ENCODE assay signal across 10 cellular contexts in the genomic region with DNA sequence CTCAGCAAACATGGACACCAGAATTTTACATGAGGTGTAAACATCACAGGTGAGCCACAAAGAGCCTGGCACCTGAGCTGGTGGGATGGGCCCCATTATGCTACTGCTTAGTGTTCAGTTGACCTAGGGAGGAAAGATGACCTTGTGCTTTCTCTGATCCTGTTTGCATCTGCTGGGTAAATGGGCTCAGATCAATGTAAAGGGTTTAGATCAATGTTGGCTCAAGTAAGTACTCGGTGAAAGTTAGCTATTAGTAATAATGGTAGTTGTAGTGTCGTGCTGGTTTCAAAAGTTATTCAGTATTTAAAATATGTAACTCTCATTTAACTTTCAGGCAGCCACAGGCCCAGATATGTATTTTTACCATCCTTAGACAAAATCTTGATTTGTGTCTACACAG. TPM values are rescaled to one million over a fixed set of nuclear protein-coding genes. Genes with fewer than 3 reads are reported as not detected.
DNase-seq lines count a peak whose midpoint lies in the region; ATAC-seq, FAIRE-seq and TF ChIP-seq lines count a peak whose summit lies in the region.
"Had no signal": no experiment of that assay in that cellular context is flagged by ENCODE, and none has a peak within 500 bp of the region (broad histone marks: within the 10 kb centered on the region; RNA-seq: fewer than 3 reads in every experiment).

No MANE protein-coding gene starts in this region.

- H3K4me2 ChIP-seq in GM12878 (ENCODE audit: control insufficient read depth, insufficient read depth) = peak overlapping the region; percentile 58

- intact Hi-C loops in GM12878 (cut with micrococcal nuclease; ENCODE audit: unreplicated experiment) = loop anchor here (2.0 to 10.0 kb wide), 4 partner anchors 20 to 170 kb away; a partner anchor contains a TSS

- no peaks in the 10 kb centered on the region for H4K20me1 ChIP-seq in GM12878 (ENCODE audit: control insufficient read depth, insufficient read depth)

- peaks cover 1 to 3% of the 10 kb centered on the region in 2 experiments; a peak in 3 of 4 replicates for H3K36me3 ChIP-seq in GM12878 (ENCODE audit: control insufficient read depth in 2 of 2, insufficient read depth in 2 of 2, low read length in 1 of 2)

- TF ChIP-seq RAD21 in GM12878 (IDR thresholded peaks at IDR 0.05; ENCODE audit: insufficient read depth, low read depth, low read length) = no peak

- no peak for TF ChIP-seq CTCF in GM12878 (IDR thresholded peaks at IDR 0.05 in 2 of 3, conservative IDR thresholded peaks at IDR 0.05 in 1 of 3; ENCODE audit: control insufficient read depth in 2 of 3, extremely low read depth in 1 of 3, insufficient read depth in 1 of 3, low read depth in 3 of 3, low read length in 3 of 3)

- no peaks in the 10 kb centered on the region for H3K27me3 ChIP-seq in GM12878 (replicated peaks in 1 of 2; ENCODE audit: control insufficient read depth in 2 of 2, insufficient read depth in 2 of 2, low read length in 1 of 2)

- RAD21 ChIA-PET in GM12878 (lab: Charles Lee; ENCODE audit: unreplicated experiment) = interaction anchor here (1.2 kb wide), 1 partner anchor 56 kb away, joined by 3 read pairs; a partner anchor contains a TSS

- FAIRE-seq in GM18507 (lab: Jason Lieb, UNC) = peak; percentile 78
- FAIRE-seq in GM12878 (lab: Jason Lieb, UNC) = peak; percentile 86

- DNase-seq in GM18507 (ENCODE audit: extremely low spot score, insufficient read length, low read depth) (no peak), GM12878 (ENCODE audit: low read depth, low spot score) (peak; percentile 42), iPS-NIHi7 (ENCODE audit: extremely low spot score) (no peak), NCI-H774 (lab: John Stamatoyannopoulos, UW) (no peak), LoVo (ENCODE audit: low spot score) (no peak), A172 (ENCODE audit: low spot score) (no peak)
- DNase-seq: NCI-H2171 treated with DMSO at 0.1 percent for 48 hours had no signal

- H3K27ac ChIP-seq in GM12878 (ENCODE audit: control insufficient read depth, insufficient read depth) = peak overlapping the region; percentile 39
- H3K27ac ChIP-seq: HL-60 had no signal

- 0% methylated on average over 2 of the region's 2 CpGs for WGBS in GM12878 (ENCODE audit: insufficient coverage, insufficient replicate concordance, low lambda C conversion rate, missing lambda C conversion rate)

- peak; percentile 53 for ATAC-seq in GM19463 (IDR thresholded peaks at IDR 0.05; ENCODE audit: unreplicated experiment)
- ATAC-seq in HG03066 (IDR thresholded peaks at IDR 0.05; ENCODE audit: low read depth, unreplicated experiment) = peak; percentile 55
- peak; percentile 72 for ATAC-seq in GM12878

- POLR2A ChIA-PET in GM12878 (lab: Charles Lee) = interaction anchor here (1.1 to 1.3 kb wide), 2 partner anchors 9 to 15 kb away, joined by 3 to 4 read pairs; no protein-coding TSS in a partner anchor

- TF ChIP-seq EP300 in GM12878 (IDR thresholded peaks at IDR 0.05; ENCODE audit: borderline replicate concordance in 1 of 2, control insufficient read depth in 1 of 2, low read depth in 2 of 2, low read length in 2 of 2) = no peak

- H3K4me1 ChIP-seq in GM12878 (ENCODE audit: control insufficient read depth, insufficient read depth, low read length) = peaks cover 26% of the 10 kb centered on the region

- H3K4me3 ChIP-seq in GM12878 = no peak overlapping the region

- H2AFZ ChIP-seq in GM12878 (ENCODE audit: control insufficient read depth, low read depth, low read length) = no peak overlapping the region

- H3K79me2 ChIP-seq in GM12878 (ENCODE audit: control insufficient read depth, insufficient read depth, low read length) = no peaks in the 10 kb centered on the region

- BruUV-seq in GM12878 (replicated peaks; lab: Mats Ljungman, UMichigan) = no TSS peak

- H3K9ac ChIP-seq in GM12878 (ENCODE audit: control insufficient read depth, insufficient read depth, low read length) = no peak overlapping the region

- SMC1A ChIA-PET in GM12878 (lab: Charles Lee; ENCODE audit: uncharacterized antibody, unreplicated experiment) = interaction anchor here (0.7 to 2.2 kb wide), 6 partner anchors 8 to 84 kb away, joined by 3 to 7 read pairs (median 4); a partner anchor contains a TSS

- no peak for TF ChIP-seq POLR2A in GM12878 (IDR thresholded peaks at IDR 0.05; ENCODE audit: low read depth, low read length)

- in situ Hi-C loops in GM12878 (cut with MboI) = loop anchor here (25.0 kb wide), 1 partner anchor 572 kb away; a partner anchor contains a TSS

- CTCF ChIA-PET in GM12878 (lab: Yijun Ruan, JAX) = interaction anchor here (1.0 to 1.2 kb wide), 3 partner anchors 17 to 84 kb away, joined by 3 to 6 read pairs (median 4); a partner anchor contains a TSS

- peaks cover 3% of the 10 kb centered on the region for H3K9me3 ChIP-seq in GM12878 (replicated peaks; ENCODE audit: control insufficient read depth, insufficient read depth, low read length)

TF ChIP-seq in GM12878, 131 proteins besides CTCF, POLR2A, EP300 and RAD21 (continues in another document):
- 0 out of 2 replicates have a peak, but pooled peaks have one; percentile 10 for TF ChIP-seq MTA3 (IDR thresholded peaks at IDR 0.05; ENCODE audit: borderline replicate concordance, low read length)
- no peak for TF ChIP-seq ZNF274 (IDR thresholded peaks at IDR 0.05; ENCODE audit: insufficient read depth, insufficient read length)
- TF ChIP-seq TBL1XR1 (IDR thresholded peaks at IDR 0.05; ENCODE audit: low read depth, low read length) = 0 out of 2 replicates have a peak, but pooled peaks have one; percentile 28
- no peak for TF ChIP-seq PML (IDR thresholded peaks at IDR 0.05; ENCODE audit: low read length)
- TF ChIP-seq, protein P1, sequence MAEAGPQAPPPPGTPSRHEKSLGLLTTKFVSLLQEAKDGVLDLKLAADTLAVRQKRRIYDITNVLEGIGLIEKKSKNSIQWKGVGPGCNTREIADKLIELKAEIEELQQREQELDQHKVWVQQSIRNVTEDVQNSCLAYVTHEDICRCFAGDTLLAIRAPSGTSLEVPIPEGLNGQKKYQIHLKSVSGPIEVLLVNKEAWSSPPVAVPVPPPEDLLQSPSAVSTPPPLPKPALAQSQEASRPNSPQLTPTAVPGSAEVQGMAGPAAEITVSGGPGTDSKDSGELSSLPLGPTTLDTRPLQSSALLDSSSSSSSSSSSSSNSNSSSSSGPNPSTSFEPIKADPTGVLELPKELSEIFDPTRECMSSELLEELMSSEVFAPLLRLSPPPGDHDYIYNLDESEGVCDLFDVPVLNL (IDR thresholded peaks at IDR 0.05; ENCODE audit: low read depth, low read length) = no peak
- TF ChIP-seq, protein P2, sequence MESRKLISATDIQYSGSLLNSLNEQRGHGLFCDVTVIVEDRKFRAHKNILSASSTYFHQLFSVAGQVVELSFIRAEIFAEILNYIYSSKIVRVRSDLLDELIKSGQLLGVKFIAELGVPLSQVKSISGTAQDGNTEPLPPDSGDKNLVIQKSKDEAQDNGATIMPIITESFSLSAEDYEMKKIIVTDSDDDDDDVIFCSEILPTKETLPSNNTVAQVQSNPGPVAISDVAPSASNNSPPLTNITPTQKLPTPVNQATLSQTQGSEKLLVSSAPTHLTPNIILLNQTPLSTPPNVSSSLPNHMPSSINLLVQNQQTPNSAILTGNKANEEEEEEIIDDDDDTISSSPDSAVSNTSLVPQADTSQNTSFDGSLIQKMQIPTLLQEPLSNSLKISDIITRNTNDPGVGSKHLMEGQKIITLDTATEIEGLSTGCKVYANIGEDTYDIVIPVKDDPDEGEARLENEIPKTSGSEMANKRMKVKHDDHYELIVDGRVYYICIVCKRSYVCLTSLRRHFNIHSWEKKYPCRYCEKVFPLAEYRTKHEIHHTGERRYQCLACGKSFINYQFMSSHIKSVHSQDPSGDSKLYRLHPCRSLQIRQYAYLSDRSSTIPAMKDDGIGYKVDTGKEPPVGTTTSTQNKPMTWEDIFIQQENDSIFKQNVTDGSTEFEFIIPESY (IDR thresholded peaks at IDR 0.05) = no peak

RNA-seq across cellular contexts. Expression of a gene that starts 19.8 kb away (rescaled TPM):
- total RNA-seq in GM12878 (2013; cell fraction: nucleolus; rRNA removed) = 59.0 and 63.9 TPM in 2 replicates
- total RNA-seq in GM12878 (2014; rRNA removed) (18.8 and 23.2 TPM in 2 replicates), GM12878 (2014; rRNA removed; fragmentation: Illumina TruSeq; extraction: Trizol) (17.2 and 19.5 TPM in 2 replicates), GM12878 (2021) (16.1 and 18.5 TPM in 2 replicates)
- 7.7 TPM for polyA plus RNA-seq in GM12878 (2011; ENCODE audit: low read depth)
- polyA plus RNA-seq in GM12878 (2011; rRNA removed) (33.6 and 45.3 TPM in 2 replicates), GM12878 (2014; fragmentation: Illumina TruSeq; extraction: Trizol) (14.4 and 16.5 TPM in 2 replicates), GM12878 (2014; fragmentation: Nextera tagmentation; extraction: Ambion mirVana) (10 to 100 TPM in 1 of 2 experiments, 1 to 10 TPM in 1; 4.9 to 11.9 TPM), GM12878 (2014; rRNA removed) (17.9 and 19.6 TPM in 2 replicates), GM12878 (2016; fragmentation: Nextera tagmentation; extraction: Ambion mirVana) (10 to 100 TPM; 43.0 to 49.8 TPM)
- 13.6 and 13.9 TPM in 2 replicates for polyA plus RNA-seq in GM12878 (2011; cell fraction: cytosol; rRNA removed)
- 46.2 and 59.6 TPM in 2 replicates for polyA plus RNA-seq in GM12878 (2011; cell fraction: nucleus; rRNA removed)
- polyA plus RNA-seq in GM12878 (2012) = 11.9 and 14.2 TPM in 2 replicates
- 21.6 and 30.1 TPM in 2 replicates for polyA minus RNA-seq in GM12878 (2011; rRNA and poly(A)+ RNA removed)
- 8.8 and 12.4 TPM in 2 replicates for polyA minus RNA-seq in GM12878 (2011; cell fraction: cytosol; rRNA and poly(A)+ RNA removed)
- polyA minus RNA-seq in GM12878 (2011; cell fraction: nucleus; rRNA and poly(A)+ RNA removed) = 21.3 and 34.9 TPM in 2 replicates
- total RNA-seq in A172 (2014; rRNA removed; shearing (Covaris generic)) = 47.6 and 56.1 TPM in 2 replicates

RNA-seq across cellular contexts. Expression of a gene that starts 55.9 kb away (rescaled TPM):
- total RNA-seq in GM12878 (2013; cell fraction: nucleolus; rRNA removed) = 33.1 and 33.5 TPM in 2 replicates
- total RNA-seq in GM12878 (2014; rRNA removed) = 18.2 and 24.6 TPM in 2 replicates
- 23.0 and 26.1 TPM in 2 replicates for total RNA-seq in GM12878 (2014; rRNA removed; fragmentation: Illumina TruSeq; extraction: Trizol)
- 27.5 and 29.5 TPM in 2 replicates for total RNA-seq in GM12878 (2021)
- 7.1 TPM for polyA plus RNA-seq in GM12878 (2011; ENCODE audit: low read depth)
- 19.4 and 31.0 TPM in 2 replicates for polyA plus RNA-seq in GM12878 (2011; rRNA removed)
- polyA plus RNA-seq in GM12878 (2011; cell fraction: cytosol; rRNA removed) = 6.9 and 9.3 TPM in 2 replicates
- 16.8 and 18.7 TPM in 2 replicates for polyA plus RNA-seq in GM12878 (2011; cell fraction: nucleus; rRNA removed)
- polyA plus RNA-seq in GM12878 (2012) = 8.7 and 11.5 TPM in 2 replicates
- 13.2 and 17.6 TPM in 2 replicates for polyA plus RNA-seq in GM12878 (2014; fragmentation: Illumina TruSeq; extraction: Trizol)
- polyA plus RNA-seq in GM12878 (2014; fragmentation: Nextera tagmentation; extraction: Ambion mirVana) = 1 to 10 TPM; 3.6 to 4.8 TPM
- polyA plus RNA-seq in GM12878 (2014; rRNA removed) = 6.6 and 7.7 TPM in 2 replicates
- polyA plus RNA-seq in GM12878 (2016; fragmentation: Nextera tagmentation; extraction: Ambion mirVana) = 1 to 10 TPM; 2.3 to 4.8 TPM
- 66.3 and 125 TPM in 2 replicates for polyA minus RNA-seq in GM12878 (2011; rRNA and poly(A)+ RNA removed)
- 31.9 and 33.6 TPM in 2 replicates for polyA minus RNA-seq in GM12878 (2011; cell fraction: cytosol; rRNA and poly(A)+ RNA removed)
- 13.3 and 16.5 TPM in 2 replicates for polyA minus RNA-seq in GM12878 (2011; cell fraction: nucleus; rRNA and poly(A)+ RNA removed)
- 69.9 and 78.9 TPM in 2 replicates for total RNA-seq in A172 (2014; rRNA removed; shearing (Covaris generic))
